ENCODE assay signal across 21 cellular contexts in the genomic region with DNA sequence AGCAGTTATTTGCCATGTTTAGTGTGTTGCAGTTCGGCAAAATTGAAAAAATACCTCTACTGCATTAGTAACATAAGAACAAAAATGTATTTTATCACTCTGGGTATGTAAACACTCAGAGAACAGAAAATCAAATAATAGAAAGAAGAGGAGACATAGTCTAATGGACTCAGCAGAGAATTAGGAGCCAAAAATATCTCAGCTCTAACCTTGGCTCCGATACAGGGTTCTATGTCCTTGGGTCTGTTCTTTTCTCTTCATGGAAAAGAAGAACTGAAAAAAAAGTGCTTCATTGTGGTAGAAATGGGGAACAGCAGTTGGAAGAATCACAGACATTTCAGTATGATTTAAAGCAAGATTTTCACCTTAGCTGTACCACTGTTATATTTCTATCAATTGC.
"Had no signal": no experiment of that assay in that cellular context is flagged by ENCODE, and none has a peak within 500 bp of the region (broad histone marks: within the 10 kb centered on the region; RNA-seq: fewer than 3 reads in every experiment).

No MANE protein-coding gene starts in this region.

- ATAC-seq: activated CD4-positive, alpha-beta T cell treated with anti-CD3 and anti-CD28 coated beads for 36 hours; activated CD8-positive, alpha-beta memory T cell treated with anti-CD3 and anti-CD28 coated beads, Interleukin-2, amount 10 ng/mL, durations not matched to agents 7 days and 5 days; activated CD8-positive, alpha-beta T cell treated with anti-CD3 and anti-CD28 coated beads, Interleukin-2, amount 10 ng/mL, durations not matched to agents 7 days and 5 days; activated T-cell treated with anti-CD3 and anti-CD28 coated beads, Interleukin-2, amount 50 U/mL, for 72 hours; stimulated activated naive B cell treated with anti-CD40 and anti-IgM and Interleukin-4, amounts not matched to agents 10 μg/mL and 1 μg/mL and 100 μg/mL, for 72 hours; T-cell had no signal

- H3K27me3 ChIP-seq: ascending aorta, cardiac muscle cell, ovary, stomach, tibial artery had no signal

- H3K4me1 ChIP-seq: ascending aorta, stomach, tibial artery had no signal

- H3K36me3 ChIP-seq: ascending aorta, cardiac muscle cell, ovary, stomach, tibial artery had no signal

- FAIRE-seq: endothelial cell of umbilical vein had no signal

- H3K9me3 ChIP-seq: ascending aorta, ovary, stomach, tibial artery had no signal

- H3K27ac ChIP-seq: ascending aorta, cardiac muscle cell, ovary, stomach, tibial artery had no signal

- DNase-seq: activated CD4-positive, alpha-beta T cell treated with anti-CD3 and anti-CD28 coated beads for 36 hours; activated CD4-positive, CD25-positive, alpha-beta regulatory T cell; activated CD8-positive, alpha-beta memory T cell treated with anti-CD3 and anti-CD28 coated beads, Interleukin-2, amount 10 ng/mL, durations not matched to agents 7 days and 5 days; activated CD8-positive, alpha-beta T cell treated with anti-CD3 and anti-CD28 coated beads, Interleukin-2, amount 10 ng/mL, durations not matched to agents 7 days and 5 days; activated naive CD4-positive, alpha-beta T cell; activated T-cell treated with anti-CD3 and anti-CD28 coated beads, Interleukin-2, amount 50 U/mL, for 72 hours; foreskin fibroblast; head of caudate nucleus; kidney glomerular epithelial cell; naive B cell; nephron progenitor cell; ovary; stimulated activated CD4-positive, alpha-beta T cell treated with anti-CD3 and anti-CD28 coated beads, Interleukin-15, amount 100 ng/mL, for 24 hours; stimulated activated CD4-positive, alpha-beta T cell treated with anti-CD3 and anti-CD28 coated beads, Interleukin-2, amount 100 ng/mL, for 24 hours; stimulated activated naive B cell treated with anti-CD40 and anti-IgM and Interleukin-4, amounts not matched to agents 10 μg/mL and 1 μg/mL and 100 μg/mL, for 72 hours; stomach; T-cell; tibial artery had no signal

- H3K4me3 ChIP-seq: ascending aorta, cardiac muscle cell, ovary, stomach, tibial artery had no signal
